13 cellular contexts compared by ENCODE assay signal in genomic region chr2:152715112-152715511, GRCh38. TPM values are rescaled to one million over a fixed set of nuclear protein-coding genes. Genes with fewer than 3 reads are reported as not detected.
DNase-seq lines count a peak whose midpoint lies in the region; ATAC-seq and TF ChIP-seq lines count a peak whose summit lies in the region.
"Had no signal": no experiment of that assay in that cellular context is flagged by ENCODE, and none has a peak within 500 bp of the region (broad histone marks: within the 10 kb centered on the region; RNA-seq: fewer than 3 reads in every experiment).

No MANE protein-coding gene starts in this region.

- ATAC-seq in naive thymus-derived CD8-positive, alpha-beta T cell = no peak
- ATAC-seq in aorta (ENCODE audit: low FRiP score) (no peak), HG03097 (IDR thresholded peaks at IDR 0.05; ENCODE audit: low FRiP score, unreplicated experiment) (no peak), upper lobe of left lung (ENCODE audit: low FRiP score in 2 of 2) (no peak)

- peaks cover 27 to 75% of the 10 kb centered on the region in 2 donors for H3K36me3 Mint-ChIP-seq in CD4-positive, alpha-beta memory T cell
- H3K36me3 Mint-ChIP-seq in HFFc6 (ENCODE audit: low read depth) = peaks cover 42% of the 10 kb centered on the region
- peaks cover 64% of the 10 kb centered on the region for H3K36me3 Mint-ChIP-seq in activated T-helper 2 cell treated with anti-CD3 and anti-CD28 coated beads, Interferon-gamma antibody, Interleukin-2, Interleukin-4, amounts not matched to agents 10 μg/mL and 5 μg/mL and 100 μg/mL, durations not matched to agents 14 hours and 24 hours and 36 hours (ENCODE audit: low read depth)
- H3K36me3 Mint-ChIP-seq in naive thymus-derived CD8-positive, alpha-beta T cell = peaks cover 4 to 54% (median 14%) of the 10 kb centered on the region in 3 donors

- H3K4me3 Mint-ChIP-seq in CD4-positive, alpha-beta memory T cell = peak overlapping the region in 7 of 8 donors; percentile 36 to 80 (median 65)
- H3K4me3 Mint-ChIP-seq in HFFc6 = peak overlapping the region; percentile 55
- peak overlapping the region; percentile 69 for H3K4me3 Mint-ChIP-seq in activated T-helper 2 cell treated with anti-CD3 and anti-CD28 coated beads, Interferon-gamma antibody, Interleukin-2, Interleukin-4, amounts not matched to agents 10 μg/mL and 5 μg/mL and 100 μg/mL, durations not matched to agents 14 hours and 24 hours and 36 hours (ENCODE audit: low read depth)
- peak overlapping the region in 9 of 10 donors; percentile 23 to 77 (median 67) for H3K4me3 Mint-ChIP-seq in naive thymus-derived CD8-positive, alpha-beta T cell

- H3K27ac ChIP-seq in CD4-positive, alpha-beta memory T cell (ENCODE audit: low read depth, low read length) = no peak overlapping the region
- no peak overlapping the region for H3K27ac ChIP-seq in aorta (ENCODE audit: low read depth in 1 of 2, low read length in 2 of 2)
- H3K27ac ChIP-seq in upper lobe of left lung = no peak overlapping the region
- H3K27ac ChIP-seq: epithelial cell of prostate, skin epidermis had no signal

- intact Hi-C loops in CD4-positive, alpha-beta memory T cell (cut with micrococcal nuclease) = loop anchor here (5.0 kb wide), 2 partner anchors 33 to 1453 kb away; partner anchors contain the start of gene RBM43
- intact Hi-C loops in activated T-helper 2 cell treated with anti-CD3 and anti-CD28 coated beads, Interferon-gamma antibody, Interleukin-2, Interleukin-4, amounts not matched to agents 10 μg/mL and 5 μg/mL and 100 μg/mL, durations not matched to agents 14 hours and 24 hours and 36 hours (cut with micrococcal nuclease) = loop anchor here (5.0 kb wide), 2 partner anchors 38 to 888 kb away; partner anchors contain the start of gene ARL5A
- intact Hi-C loops in aorta (cut with DNase I) = loop anchor here in 1 of 2 donors (5.0 kb wide), 1 partner anchor 538 kb away; the partner anchor contains the start of gene STAM2

- 66 to 70% methylated on average over 1 of the region's 1 CpG for WGBS in aorta, 2 donors
- WGBS in upper lobe of left lung, 2 donors = 70 to 89% methylated on average over 1 of the region's 1 CpG

- H3K27ac Mint-ChIP-seq in CD4-positive, alpha-beta memory T cell = peak overlapping the region in 5 of 7 donors; percentile 8 to 99 (median 66)
- H3K27ac Mint-ChIP-seq in HFFc6 = no peak overlapping the region
- peak overlapping the region; percentile 59 for H3K27ac Mint-ChIP-seq in activated T-helper 2 cell treated with anti-CD3 and anti-CD28 coated beads, Interferon-gamma antibody, Interleukin-2, Interleukin-4, amounts not matched to agents 10 μg/mL and 5 μg/mL and 100 μg/mL, durations not matched to agents 14 hours and 24 hours and 36 hours
- H3K27ac Mint-ChIP-seq in naive thymus-derived CD8-positive, alpha-beta T cell = peak overlapping the region in 2 of 10 donors; percentile 41 to 99

- TF ChIP-seq EP300 in upper lobe of left lung (IDR thresholded peaks at IDR 0.05) = no peak

- H3K9me3 Mint-ChIP-seq in CD4-positive, alpha-beta memory T cell = peaks cover 0 to 3% (median 0%) of the 10 kb centered on the region in 8 donors
- H3K9me3 Mint-ChIP-seq in HFFc6 = no peaks in the 10 kb centered on the region
- H3K9me3 Mint-ChIP-seq in activated T-helper 2 cell treated with anti-CD3 and anti-CD28 coated beads, Interferon-gamma antibody, Interleukin-2, Interleukin-4, amounts not matched to agents 10 μg/mL and 5 μg/mL and 100 μg/mL, durations not matched to agents 14 hours and 24 hours and 36 hours = no peaks in the 10 kb centered on the region
- H3K9me3 Mint-ChIP-seq in naive thymus-derived CD8-positive, alpha-beta T cell = no peaks in the 10 kb centered on the region

- H3K4me1 ChIP-seq in CD4-positive, alpha-beta memory T cell (ENCODE audit: insufficient read depth, low read length) = peaks cover 58% of the 10 kb centered on the region
- H3K4me1 ChIP-seq in aorta (ENCODE audit: control insufficient read depth in 1 of 2, insufficient read depth in 2 of 2, low read length in 2 of 2) = peaks cover 0 to 3% of the 10 kb centered on the region in 2 donors
- peaks cover 25 to 31% (median 29%) of the 10 kb centered on the region in 4 donors for H3K4me1 ChIP-seq in upper lobe of left lung

- no peak for TF ChIP-seq CTCF in HFFc6 (IDR thresholded peaks at IDR 0.05)
- TF ChIP-seq CTCF in upper lobe of left lung (IDR thresholded peaks at IDR 0.05) = no peak

- no peak overlapping the region for H3K4me3 ChIP-seq in CD4-positive, alpha-beta memory T cell (ENCODE audit: low read length in 2 of 2)
- H3K4me3 ChIP-seq in aorta (ENCODE audit: low read length in 2 of 2) = no peak overlapping the region
- H3K4me3 ChIP-seq in upper lobe of left lung = no peak overlapping the region

- POLR2A ChIA-PET in CD4-positive, alpha-beta memory T cell (lab: Charles Lee; ENCODE audit: partially characterized antibody) = interaction anchor here (2.7 kb wide), 1 partner anchor 22 kb away, joined by 16 read pairs; no protein-coding TSS in a partner anchor
- POLR2A ChIA-PET in naive thymus-derived CD8-positive, alpha-beta T cell (lab: Charles Lee) = no interaction called here

- H3K36me3 ChIP-seq in CD4-positive, alpha-beta memory T cell (ENCODE audit: insufficient read depth, low read length) = peaks cover 23% of the 10 kb centered on the region
- H3K36me3 ChIP-seq in aorta (ENCODE audit: control insufficient read depth in 1 of 2, insufficient read depth in 2 of 2, low read length in 1 of 2) (peaks cover 0 to 4% of the 10 kb centered on the region in 2 donors), upper lobe of left lung (peaks cover 0 to 43% (median 4%) of the 10 kb centered on the region in 4 donors)

- CTCF ChIA-PET in CD4-positive, alpha-beta memory T cell (lab: Charles Lee; ENCODE audit: partially characterized antibody) = interaction anchor here (0.7 to 3.1 kb wide), 6 partner anchors 10 to 28 kb away, joined by 3 to 12 read pairs (median 6); no protein-coding TSS in a partner anchor

- no peaks in the 10 kb centered on the region for H3K9me3 ChIP-seq in CD4-positive, alpha-beta memory T cell (ENCODE audit: control insufficient read depth in 1 of 2, low read length in 2 of 2)
- H3K9me3 ChIP-seq in aorta (ENCODE audit: control insufficient read depth, low read length) = no peaks in the 10 kb centered on the region
- H3K9me3 ChIP-seq in upper lobe of left lung = no peaks in the 10 kb centered on the region

- H3K4me1 Mint-ChIP-seq in CD4-positive, alpha-beta memory T cell = peaks cover 44 to 89% (median 59%) of the 10 kb centered on the region in 4 donors
- peaks cover 63% of the 10 kb centered on the region for H3K4me1 Mint-ChIP-seq in HFFc6 (ENCODE audit: low read depth)
- peaks cover 36% of the 10 kb centered on the region for H3K4me1 Mint-ChIP-seq in activated T-helper 2 cell treated with anti-CD3 and anti-CD28 coated beads, Interferon-gamma antibody, Interleukin-2, Interleukin-4, amounts not matched to agents 10 μg/mL and 5 μg/mL and 100 μg/mL, durations not matched to agents 14 hours and 24 hours and 36 hours (ENCODE audit: low read depth)
- peaks cover 33 to 79% (median 60%) of the 10 kb centered on the region in 4 donors for H3K4me1 Mint-ChIP-seq in naive thymus-derived CD8-positive, alpha-beta T cell

- DNase-seq in CD4-positive, alpha-beta memory T cell = no peak
- DNase-seq in HFFc6 (no peak), NCI-H2081 treated with DMSO at 0.1 percent for 48 hours (lab: John Stamatoyannopoulos, UW) (no peak), aorta (no peak), upper lobe of left lung (no peak)
- DNase-seq in activated T-helper 2 cell treated with anti-CD3 and anti-CD28 coated beads, Interferon-gamma antibody, Interleukin-2, Interleukin-4, amounts not matched to agents 10 μg/mL and 5 μg/mL and 100 μg/mL, durations not matched to agents 14 hours and 24 hours and 36 hours (ENCODE audit: low spot score) = no peak
- no peak for DNase-seq in naive thymus-derived CD8-positive, alpha-beta T cell
- DNase-seq: hypothalamus, NCI-H1048, SHP77 treated with DMSO at 0.1 percent for 48 hours had no signal

- H3K27me3 ChIP-seq in CD4-positive, alpha-beta memory T cell (ENCODE audit: insufficient read depth, low read length) = no peaks in the 10 kb centered on the region
- no peaks in the 10 kb centered on the region for H3K27me3 ChIP-seq in aorta (ENCODE audit: control insufficient read depth in 1 of 2, insufficient read depth in 2 of 2, low read length in 1 of 2)
- no peaks in the 10 kb centered on the region for H3K27me3 ChIP-seq in upper lobe of left lung

- no peak for TF ChIP-seq POLR2A in upper lobe of left lung (IDR thresholded peaks at IDR 0.05)

- H3K27me3 Mint-ChIP-seq in CD4-positive, alpha-beta memory T cell = peaks cover 0 to 2% of the 10 kb centered on the region in 2 donors
- H3K27me3 Mint-ChIP-seq in HFFc6 (ENCODE audit: insufficient read depth) = peaks cover 2% of the 10 kb centered on the region; the same call in 1 of the 2 replicates
- H3K27me3 Mint-ChIP-seq in activated T-helper 2 cell treated with anti-CD3 and anti-CD28 coated beads, Interferon-gamma antibody, Interleukin-2, Interleukin-4, amounts not matched to agents 10 μg/mL and 5 μg/mL and 100 μg/mL, durations not matched to agents 14 hours and 24 hours and 36 hours (ENCODE audit: low read depth) = no peaks in the 10 kb centered on the region
- peaks cover 0 to 1% (median 0%) of the 10 kb centered on the region in 5 donors for H3K27me3 Mint-ChIP-seq in naive thymus-derived CD8-positive, alpha-beta T cell

RNA-seq across cellular contexts. Expression of gene PRPF40A, which starts 2.1 kb away (rescaled TPM):
- total RNA-seq in CD4-positive, alpha-beta memory T cell = 100 to 1,000 TPM in 1 of 2 experiments, 10 to 100 TPM in 1; 95.0 to 105 TPM
- 100 to 1,000 TPM in 1 of 2 donors, 10 to 100 TPM in 1; 70.5 to 129 TPM for polyA plus RNA-seq in CD4-positive, alpha-beta memory T cell
- 100 to 1,000 TPM in 3 of 6 experiments, 10 to 100 TPM in 3; 88.8 to 105 (median 99.1) TPM for total RNA-seq in HFFc6 (2021; fragmentation: NEBNext Ultra II Directional; extraction: Animal tissue kit (Norgen Biotek cat#: 25700))
- 144 and 170 TPM in 2 replicates for total RNA-seq in activated T-helper 2 cell treated with anti-CD3 and anti-CD28 coated beads, Interferon-gamma antibody, Interleukin-2, Interleukin-4, amounts not matched to agents 10 μg/mL and 5 μg/mL and 100 μg/mL, durations not matched to agents 14 hours and 24 hours and 36 hours
- total RNA-seq in naive thymus-derived CD8-positive, alpha-beta T cell = 100 to 1,000 TPM; 111 to 120 TPM
- polyA plus RNA-seq in naive thymus-derived CD8-positive, alpha-beta T cell = 100 to 1,000 TPM; 104 to 118 (median 105) TPM
- total RNA-seq in aorta (10 to 100 TPM; 59.4 to 73.3 TPM), upper lobe of left lung (100 to 1,000 TPM in 2 of 6 donors, 10 to 100 TPM in 4; 43.2 to 199 (median 74.8) TPM)
- polyA plus RNA-seq in aorta = 10 to 100 TPM; 22.7 to 24.5 TPM

RNA-seq across cellular contexts. Expression of gene ARL6IP6, which starts 3.3 kb away (rescaled TPM):
- 10 to 100 TPM; 21.4 to 22.7 TPM for total RNA-seq in CD4-positive, alpha-beta memory T cell
- 10 to 100 TPM; 27.6 to 42.6 TPM for polyA plus RNA-seq in CD4-positive, alpha-beta memory T cell
- 10 to 100 TPM in 5 of 6 experiments, 1 to 10 TPM in 1; 9.2 to 32.0 (median 24.3) TPM for total RNA-seq in HFFc6 (2021; fragmentation: NEBNext Ultra II Directional; extraction: Animal tissue kit (Norgen Biotek cat#: 25700))
- 33.1 and 33.6 TPM in 2 replicates for total RNA-seq in activated T-helper 2 cell treated with anti-CD3 and anti-CD28 coated beads, Interferon-gamma antibody, Interleukin-2, Interleukin-4, amounts not matched to agents 10 μg/mL and 5 μg/mL and 100 μg/mL, durations not matched to agents 14 hours and 24 hours and 36 hours
- total RNA-seq in naive thymus-derived CD8-positive, alpha-beta T cell = 10 to 100 TPM; 15.8 to 21.8 TPM
- polyA plus RNA-seq in naive thymus-derived CD8-positive, alpha-beta T cell = 10 to 100 TPM; 13.4 to 27.0 (median 16.1) TPM
- total RNA-seq in aorta (10 to 100 TPM; 12.2 to 13.2 TPM), upper lobe of left lung (10 to 100 TPM in 5 of 6 donors, 1 to 10 TPM in 1; 7.5 to 27.4 (median 20.0) TPM)
- polyA plus RNA-seq in aorta = 10 to 100 TPM in 1 of 2 donors, 1 to 10 TPM in 1; 9.6 to 15.7 TPM
